In the genomic region with DNA sequence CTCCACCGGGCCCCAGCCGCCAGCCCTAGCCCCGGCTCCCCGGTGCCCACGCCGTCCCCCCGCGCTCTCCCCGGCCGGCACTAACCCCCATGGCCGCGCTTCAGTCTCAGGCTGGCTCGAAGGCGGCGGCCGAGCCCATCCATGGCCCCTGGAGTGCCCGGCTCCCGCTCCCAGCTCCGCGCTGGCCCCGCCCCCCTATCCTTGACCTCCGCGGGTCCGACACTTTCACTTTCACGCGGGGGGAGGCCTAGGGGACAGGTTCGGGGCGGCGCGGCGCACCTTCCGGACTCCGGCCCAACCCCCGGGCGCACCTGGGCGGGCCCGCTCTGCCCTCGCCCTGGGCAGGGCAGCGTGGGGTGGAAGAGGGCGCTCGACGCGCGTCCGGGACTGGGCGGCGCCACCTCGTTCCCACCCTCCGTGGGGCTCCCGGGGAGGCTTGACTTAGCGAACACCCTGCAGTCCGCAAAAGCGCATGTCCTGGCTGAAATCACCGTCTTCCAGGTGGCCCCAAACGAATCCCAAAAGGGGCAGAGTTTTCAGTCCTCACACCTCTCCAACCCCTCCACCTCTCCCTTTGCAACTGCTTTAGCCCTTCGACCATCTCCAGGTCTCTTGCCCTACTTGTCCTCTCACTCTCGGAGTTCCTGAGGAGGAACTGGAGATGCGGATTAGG, we compare ENCODE assay signal across 9 cellular contexts. TPM values are rescaled to one million over a fixed set of nuclear protein-coding genes. Genes with fewer than 3 reads are reported as not detected.
DNase-seq lines count a peak whose midpoint lies in the region; ATAC-seq and TF ChIP-seq lines count a peak whose summit lies in the region.
"Had no signal": no experiment of that assay in that cellular context is flagged by ENCODE, and none has a peak within 500 bp of the region (broad histone marks: within the 10 kb centered on the region; RNA-seq: fewer than 3 reads in every experiment).

No MANE protein-coding gene starts in this region.

- H3K27ac ChIP-seq in Panc1 (ENCODE audit: low read length) (no peak overlapping the region), iPS-20b (ENCODE audit: low read length) (no peak overlapping the region)

- in situ Hi-C loops in Panc1 (cut with HindIII; ENCODE audit: low pct_unique_long_range_greater_than_20kb, low sequenced_read_pairs): no loop called here

- peak; percentile 55 for ATAC-seq in HG02973 (IDR thresholded peaks at IDR 0.05; ENCODE audit: unreplicated experiment)
- ATAC-seq in Panc1: peak; percentile 90

- peak overlapping the region; percentile 89 for H3K27ac Mint-ChIP-seq in activated naive CD8-positive, alpha-beta T cell

- no peaks in the 10 kb centered on the region for H3K36me3 Mint-ChIP-seq in activated naive CD8-positive, alpha-beta T cell

- H3K27me3 Mint-ChIP-seq in activated naive CD8-positive, alpha-beta T cell: no peaks in the 10 kb centered on the region

- H3K9me3 ChIP-seq in Panc1 (ENCODE audit: control insufficient read depth, insufficient read depth, low read depth, low read length): no peaks in the 10 kb centered on the region
- H3K9me3 ChIP-seq in iPS-20b (ENCODE audit: insufficient read depth, low read depth, low read length): no peaks in the 10 kb centered on the region

- DNase-seq in SIG-M5 treated with dmso at 0.1 percent for 504 hours (lab: John Stamatoyannopoulos, UW; ENCODE audit: unreplicated experiment): peak; percentile 65
- no peak for DNase-seq in SIG-M5 (lab: John Stamatoyannopoulos, UW)
- no peak for DNase-seq in Panc1 (ENCODE audit: low read depth, low spot score)
- peak; percentile 65 to 72 for DNase-seq in stimulated activated CD4-positive, alpha-beta T cell treated with anti-CD3 and anti-CD28 coated beads, Interleukin-4, amount 100 ng/mL, for 4 hours
- DNase-seq in 8988T: no peak

- peak overlapping the region; percentile 100 for H3K4me3 Mint-ChIP-seq in activated naive CD8-positive, alpha-beta T cell

- CTCF ChIA-PET in Panc1 (lab: Charles Lee): no interaction called here

- H3K9ac ChIP-seq in iPS-20b (ENCODE audit: low read depth, low read length): no peak overlapping the region

- intact Hi-C loops in Panc1 (cut with micrococcal nuclease; ENCODE audit: unreplicated experiment): no loop called here

- POLR2A ChIA-PET in Panc1 (lab: Charles Lee): no interaction called here

- H3K4me1 ChIP-seq in Panc1 (ENCODE audit: control insufficient read depth, insufficient read depth, low read length): no peaks in the 10 kb centered on the region
- no peaks in the 10 kb centered on the region for H3K4me1 ChIP-seq in iPS-20b (ENCODE audit: insufficient read depth, low read length)

- H3K4me1 Mint-ChIP-seq in activated naive CD8-positive, alpha-beta T cell (ENCODE audit: low read depth): peaks cover 67% of the 10 kb centered on the region

- peak overlapping the region; percentile 50 to 57 for H3K4me3 ChIP-seq in Panc1 (ENCODE audit: low read depth in 2 of 2, low read length in 2 of 2)
- H3K4me3 ChIP-seq in iPS-20b (ENCODE audit: low read length): peak overlapping the region; percentile 12; the same call in 1 of the 2 replicates

- no TSS peak for BruUV-seq in Panc1 (replicated peaks; lab: Mats Ljungman, UMichigan)

- H3K36me3 ChIP-seq in Panc1 (ENCODE audit: control insufficient read depth, insufficient read depth, low read length) (no peaks in the 10 kb centered on the region; the same call in 1 of the 2 replicates), iPS-20b (ENCODE audit: insufficient read depth, low read depth, low read length) (no peaks in the 10 kb centered on the region)

- H3K9me3 Mint-ChIP-seq in activated naive CD8-positive, alpha-beta T cell (ENCODE audit: low read depth): no peaks in the 10 kb centered on the region

- no peak for TF ChIP-seq CTCF in Panc1 (IDR thresholded peaks at IDR 0.05)

- peaks cover 2% of the 10 kb centered on the region; the same call in 1 of the 2 replicates for H3K27me3 ChIP-seq in Panc1 (ENCODE audit: control insufficient read depth, insufficient read depth, low read length)
- peaks cover 38% of the 10 kb centered on the region for H3K27me3 ChIP-seq in iPS-20b (ENCODE audit: insufficient read depth, low read length)

RNA-seq across cellular contexts. Expression of a gene that starts 3.9 kb away (rescaled TPM):
- 10.4 TPM for total RNA-seq in Panc1 (2021; ENCODE audit: unreplicated experiment)
- polyA plus RNA-seq in Panc1 (2012; ENCODE audit: insufficient read length): 8.9 TPM

RNA-seq across cellular contexts. Expression of a gene that starts 23.2 kb away (rescaled TPM):
- total RNA-seq in Panc1 (2021; ENCODE audit: unreplicated experiment): 0.77 TPM
- polyA plus RNA-seq in Panc1 (2012; ENCODE audit: insufficient read length): 1.0 TPM
- total RNA-seq: lung microvascular endothelial cell had no signal

Comparison
In these comparisons a context has a peak if more than half of its experiments do, and no peak if none do; other contexts are left out.
1. DNase-seq: peak in SIG-M5 treated with dmso at 0.1 percent for 504 hours (single experiment) and stimulated activated CD4-positive, alpha-beta T cell treated with anti-CD3 and anti-CD28 coated beads, Interleukin-4, amount 100 ng/mL, for 4 hours (2 of 2); none in SIG-M5 (single experiment), Panc1 (single experiment) and 8988T (single experiment).